In genomic region chr20:32742322-32743236, GRCh38 we compare ENCODE assay signal across 9 cellular contexts. TPM values are rescaled to one million over a fixed set of nuclear protein-coding genes. Genes with fewer than 3 reads are reported as not detected.
DNase-seq lines count a peak whose midpoint lies in the region; ATAC-seq, FAIRE-seq and TF ChIP-seq lines count a peak whose summit lies in the region.
"Had no signal": no experiment of that assay in that cellular context is flagged by ENCODE, and none has a peak within 500 bp of the region (broad histone marks: within the 10 kb centered on the region; RNA-seq: fewer than 3 reads in every experiment).

No MANE protein-coding gene starts in this region.

- no peak for DNase-seq in GM12891 (ENCODE audit: insufficient read length, low spot score)
- DNase-seq in central memory CD8-positive, alpha-beta T cell (ENCODE audit: low spot score in 2 of 2) = no peak
- DNase-seq in mesenchymal stem cell = no peak
- DNase-seq in upper lobe of right lung = no peak
- DNase-seq in GM13976 (ENCODE audit: low spot score) = no peak
- DNase-seq in GM19238 (ENCODE audit: insufficient read length, low spot score) = no peak
- no peak for DNase-seq in midbrain (lab: John Stamatoyannopoulos, UW)

- H3K4ac ChIP-seq in mesenchymal stem cell (ENCODE audit: low read depth in 1 of 2, low read length in 2 of 2) = peak overlapping the region; percentile 89 to 95

- no peak for TF ChIP-seq POLR2A in GM12891 (IDR thresholded peaks at IDR 0.05; ENCODE audit: low read depth, low read length)

- peak overlapping the region; percentile 95 for H3K27ac Mint-ChIP-seq in central memory CD8-positive, alpha-beta T cell (ENCODE audit: low read depth)

- H4K20me1 ChIP-seq in OCI-LY1 (ENCODE audit: insufficient read depth, low read length) = no peaks in the 10 kb centered on the region

- peak overlapping the region; percentile 86 for H4K8ac ChIP-seq in mesenchymal stem cell (ENCODE audit: low read length)

- peaks cover 18% of the 10 kb centered on the region for H3K4me1 Mint-ChIP-seq in central memory CD8-positive, alpha-beta T cell

- peak; percentile 21 for ATAC-seq in central memory CD8-positive, alpha-beta T cell (replicated peaks; ENCODE audit: extremely low read depth, poor library complexity, severe bottlenecking)
- peak; percentile 10 for ATAC-seq in upper lobe of right lung

- H4K91ac ChIP-seq in mesenchymal stem cell (ENCODE audit: low read length) = peak overlapping the region; percentile 78

- no peaks in the 10 kb centered on the region for H3F3A ChIP-seq in OCI-LY1 (ENCODE audit: insufficient read depth, low read length)

- H3K27ac ChIP-seq in OCI-LY1 (ENCODE audit: low read depth, low read length, poor library complexity, severe bottlenecking) (peak overlapping the region; percentile 92), mesenchymal stem cell (ENCODE audit: low read length, poor library complexity, severe bottlenecking) (peak overlapping the region; percentile 28), upper lobe of right lung (peak overlapping the region; percentile 89)

- no peaks in the 10 kb centered on the region for H3K27me3 ChIP-seq in OCI-LY1 (ENCODE audit: insufficient read depth, low read length)
- no peaks in the 10 kb centered on the region for H3K27me3 ChIP-seq in mesenchymal stem cell (ENCODE audit: control insufficient read depth in 1 of 2, insufficient read depth in 1 of 2, low read length in 2 of 2)
- no peaks in the 10 kb centered on the region for H3K27me3 ChIP-seq in upper lobe of right lung

- no peaks in the 10 kb centered on the region; the same call in 1 of the 2 replicates for H3K79me2 ChIP-seq in OCI-LY1 (ENCODE audit: insufficient read depth, low read length)

- H2AK5ac ChIP-seq in mesenchymal stem cell (ENCODE audit: low read length, severe bottlenecking) = peak overlapping the region; percentile 44

- in situ Hi-C loops in GM13976 (cut with MboI; ENCODE audit: low sequenced_read_pairs, unreplicated experiment) = no loop called here

- H3K9me3 ChIP-seq in OCI-LY1 (ENCODE audit: low read length) (no peaks in the 10 kb centered on the region), mesenchymal stem cell (ENCODE audit: control insufficient read depth, low read length) (no peaks in the 10 kb centered on the region), upper lobe of right lung (no peaks in the 10 kb centered on the region)

- peak; percentile 26 for FAIRE-seq in GM12891 (lab: Jason Lieb, UNC)
- FAIRE-seq: TTC549 had no signal

- H3K4me3 Mint-ChIP-seq in central memory CD8-positive, alpha-beta T cell = peak overlapping the region; percentile 92

- no peaks in the 10 kb centered on the region for H3K27me3 Mint-ChIP-seq in central memory CD8-positive, alpha-beta T cell

- H2BK120ac ChIP-seq in mesenchymal stem cell (ENCODE audit: low read depth, low read length) = peak overlapping the region; percentile 71

- H2BK15ac ChIP-seq in mesenchymal stem cell (ENCODE audit: low read depth, poor library complexity, severe bottlenecking) = peak overlapping the region; percentile 93

- H3K18ac ChIP-seq in mesenchymal stem cell (ENCODE audit: low read depth in 1 of 2, low read length in 2 of 2) = peak overlapping the region; percentile 88 to 99

- peaks cover 8% of the 10 kb centered on the region for H3K36me3 Mint-ChIP-seq in central memory CD8-positive, alpha-beta T cell (ENCODE audit: insufficient read depth)

- H3K36me3 ChIP-seq in OCI-LY1 (ENCODE audit: insufficient read depth, low read length) (peaks cover 9% of the 10 kb centered on the region; the same call in 1 of the 2 replicates), mesenchymal stem cell (ENCODE audit: control insufficient read depth in 1 of 2, insufficient read depth in 2 of 2, low read depth in 1 of 2, low read length in 2 of 2) (no peaks in the 10 kb centered on the region), upper lobe of right lung (no peaks in the 10 kb centered on the region)

- peaks cover 16% of the 10 kb centered on the region for H3K79me1 ChIP-seq in mesenchymal stem cell (replicated peaks; ENCODE audit: low read length, poor library complexity, severe bottlenecking)

- H3K4me1 ChIP-seq in OCI-LY1 (ENCODE audit: insufficient read depth, low read length, severe bottlenecking) = peaks cover 46% of the 10 kb centered on the region
- peaks cover 22% of the 10 kb centered on the region for H3K4me1 ChIP-seq in mesenchymal stem cell (ENCODE audit: control insufficient read depth, insufficient read depth, low read depth, low read length)
- H3K4me1 ChIP-seq in upper lobe of right lung = peaks cover 13% of the 10 kb centered on the region

- no peaks in the 10 kb centered on the region for H3K9me3 Mint-ChIP-seq in central memory CD8-positive, alpha-beta T cell

- peak overlapping the region; percentile 75 to 94 for H2BK12ac ChIP-seq in mesenchymal stem cell (ENCODE audit: low read length in 2 of 2)

- 18% methylated on average over 24 of the region's 25 CpGs for WGBS in mesenchymal stem cell

- no peak overlapping the region for H3K23ac ChIP-seq in mesenchymal stem cell (ENCODE audit: low read length in 2 of 2)

- H3K9ac ChIP-seq in OCI-LY1 (ENCODE audit: low read length) (peak overlapping the region; percentile 97), mesenchymal stem cell (ENCODE audit: low read length) (peak overlapping the region; percentile 93)

- H3K4me3 ChIP-seq in OCI-LY1 (ENCODE audit: low read depth, low read length, poor library complexity, severe bottlenecking) (peak overlapping the region; percentile 95), mesenchymal stem cell (ENCODE audit: insufficient read depth in 1 of 2, low read depth in 1 of 2, low read length in 2 of 2) (peak overlapping the region; percentile 77 to 93), upper lobe of right lung (peak overlapping the region; percentile 79)

- H3K9me2 ChIP-seq in OCI-LY1 (ENCODE audit: low read depth, low read length) = no peaks in the 10 kb centered on the region

- TF ChIP-seq CTCF in OCI-LY1 (IDR thresholded peaks at IDR 0.05; ENCODE audit: low read length) = no peak; the same call in 1 of the 2 replicates
- no peak for TF ChIP-seq CTCF in upper lobe of right lung (IDR thresholded peaks at IDR 0.05)
- TF ChIP-seq CTCF in GM13976 (IDR thresholded peaks at IDR 0.05; ENCODE audit: borderline replicate concordance, control extremely low read depth, extremely low read depth, insufficient read depth, missing control alignments) = no peak

- H3K4me2 ChIP-seq in OCI-LY1 (ENCODE audit: low read length) = peak overlapping the region; percentile 99
- H3K4me2 ChIP-seq in mesenchymal stem cell (ENCODE audit: low read length, poor library complexity, severe bottlenecking) = peak overlapping the region; percentile 97

- peak overlapping the region in 1 of 2 experiments; percentile 65 for H3K14ac ChIP-seq in mesenchymal stem cell (ENCODE audit: low read length in 2 of 2)

- peak overlapping the region; percentile 62 for H2BK5ac ChIP-seq in mesenchymal stem cell (ENCODE audit: low read depth, low read length, poor library complexity, severe bottlenecking)

- H2AFZ ChIP-seq in OCI-LY1 (ENCODE audit: low read length) = no peak overlapping the region
- H2AFZ ChIP-seq in mesenchymal stem cell (ENCODE audit: low read depth, low read length) = peak overlapping the region; percentile 78

- intact Hi-C loops in upper lobe of right lung (cut with DNase I) = no loop called here

TF ChIP-seq in GM12891, 5 proteins besides CTCF, POLR2A, EP300 and RAD21:
- TF ChIP-seq SPI1 (IDR thresholded peaks at IDR 0.05; ENCODE audit: low read depth, low read length) (no peak), POLR2AphosphoS5 (IDR thresholded peaks at IDR 0.05; ENCODE audit: low read depth, low read length) (no peak), PAX5 (IDR thresholded peaks at IDR 0.05; ENCODE audit: insufficient read depth, low read length, severe bottlenecking) (no peak), POU2F2 (IDR thresholded peaks at IDR 0.05; ENCODE audit: low read depth, low read length) (no peak), TAF1 (IDR thresholded peaks at IDR 0.05; ENCODE audit: low read depth, low read length) (no peak)

RNA-seq across cellular contexts. Expression of gene COMMD7, which starts 0.7 kb away (rescaled TPM):
- polyA plus RNA-seq in GM12891 (2012; ENCODE audit: low read depth, missing spikeins) = 24.2 TPM
- polyA plus RNA-seq in mesenchymal stem cell (2013, experiment 1 of 2) = 75.5 TPM
- polyA plus RNA-seq in mesenchymal stem cell (2013, experiment 2 of 2) = 79.7 TPM
- total RNA-seq in upper lobe of right lung = 36.3 TPM

RNA-seq across cellular contexts. Expression of gene DNMT3B, which starts 19.6 kb away (rescaled TPM):
- polyA plus RNA-seq in GM12891 (2012; ENCODE audit: low read depth, missing spikeins) = 0.42 TPM
- 3.1 TPM for polyA plus RNA-seq in mesenchymal stem cell (2013, experiment 1 of 2)
- 2.9 TPM for polyA plus RNA-seq in mesenchymal stem cell (2013, experiment 2 of 2)
- 0.84 TPM for total RNA-seq in upper lobe of right lung

Comparison
In these comparisons a context has a peak if more than half of its experiments do, and no peak if none do; other contexts are left out.
1. H3K27ac ChIP-seq: peak in every context shown above with its lines; median percentile 92 in OCI-LY1; 89 in upper lobe of right lung; 28 in mesenchymal stem cell.